In the genomic region with DNA sequence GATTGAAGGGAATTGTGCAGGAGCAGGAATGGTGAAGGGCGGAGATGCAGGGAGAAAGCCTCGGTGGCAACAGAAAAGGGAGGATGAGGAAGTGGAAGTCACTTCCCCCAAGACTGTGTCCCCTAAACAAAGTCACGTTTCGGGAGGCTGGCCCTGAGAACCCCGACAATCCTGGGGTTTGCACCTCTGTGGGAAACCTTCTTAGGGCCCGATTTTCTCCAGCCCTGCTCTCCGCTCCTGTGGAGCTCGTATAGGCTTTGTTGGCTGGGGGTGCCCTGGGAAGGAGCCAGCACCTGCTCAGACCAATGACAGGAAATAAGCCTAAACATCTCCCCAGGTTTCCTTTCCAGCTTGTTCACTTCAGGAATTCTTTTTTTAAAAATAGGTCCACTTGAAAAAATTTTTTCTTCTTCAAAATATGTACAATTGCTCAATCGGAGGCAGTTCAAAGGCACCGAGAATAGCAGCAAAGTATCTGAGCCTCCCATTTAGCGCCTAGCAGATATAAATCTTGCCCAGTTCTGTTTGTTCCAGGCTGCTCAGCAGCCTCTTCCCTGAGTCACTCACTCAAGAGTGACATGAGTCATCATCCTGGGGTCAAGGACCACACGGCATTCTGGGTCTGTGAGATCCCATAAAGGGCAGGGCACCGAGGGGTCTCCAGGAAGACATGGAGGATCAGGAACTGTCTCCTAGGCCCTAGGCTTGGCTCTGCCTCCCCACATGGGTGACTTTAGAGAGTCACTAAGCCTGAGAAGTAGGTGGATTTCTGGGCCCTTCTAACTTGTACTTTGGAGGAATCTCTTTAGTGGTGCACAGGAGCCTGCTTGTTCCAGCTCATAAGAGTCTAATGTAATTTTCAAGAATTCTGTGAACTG, we compare ENCODE assay signal across 8 cellular contexts. TPM values are rescaled to one million over a fixed set of nuclear protein-coding genes. Genes with fewer than 3 reads are reported as not detected.
DNase-seq lines count a peak whose midpoint lies in the region; ATAC-seq and TF ChIP-seq lines count a peak whose summit lies in the region.

No MANE protein-coding gene starts in this region.

- H3K9me3 ChIP-seq in esophagus muscularis mucosa, result no peaks in the 10 kb centered on the region
- no peaks in the 10 kb centered on the region for H3K9me3 ChIP-seq in trophoblast cell (ENCODE audit: insufficient read depth, low read depth, low read length)

- H3K4me3 ChIP-seq in esophagus muscularis mucosa (peak overlapping the region in 2 of 4 donors; percentile 5 to 20), trophoblast cell (ENCODE audit: low read depth, low read length) (no peak overlapping the region)

- peak overlapping the region; percentile 87 for H4K91ac ChIP-seq in trophoblast cell (ENCODE audit: low read depth, low read length)

- no peak for TF ChIP-seq CTCF in esophagus muscularis mucosa (IDR thresholded peaks at IDR 0.05)

- H2AK5ac ChIP-seq in trophoblast cell (ENCODE audit: low read length), result peak overlapping the region; percentile 13

- peak overlapping the region; percentile 37 for H3K4ac ChIP-seq in trophoblast cell (ENCODE audit: low read depth, low read length)

- H4K8ac ChIP-seq in trophoblast cell (ENCODE audit: low read depth, low read length), result peak overlapping the region; percentile 19

- H3K9ac ChIP-seq in trophoblast cell (ENCODE audit: low read length), result no peak overlapping the region

- no peak for ATAC-seq in activated T-cell treated with anti-CD3 and anti-CD28 coated beads, Interleukin-2, amount 50 U/mL, for 4 hours

- H3K9me3 Mint-ChIP-seq in activated T-cell treated with anti-CD3 and anti-CD28 coated beads, Interleukin-2, amount 50 U/mL, for 4 hours, result no peaks in the 10 kb centered on the region

- peak overlapping the region; percentile 87 for H2BK5ac ChIP-seq in trophoblast cell (ENCODE audit: low read depth, low read length, poor library complexity)

- peaks cover 10% of the 10 kb centered on the region for H3K4me1 Mint-ChIP-seq in activated T-cell treated with anti-CD3 and anti-CD28 coated beads, Interleukin-2, amount 50 U/mL, for 4 hours (ENCODE audit: low read depth)

- no peak overlapping the region for H3K4me3 Mint-ChIP-seq in activated T-cell treated with anti-CD3 and anti-CD28 coated beads, Interleukin-2, amount 50 U/mL, for 4 hours

- no peak overlapping the region for H4K12ac ChIP-seq in trophoblast cell (ENCODE audit: low read depth, low read length)

- peak overlapping the region; percentile 52 for H3K18ac ChIP-seq in trophoblast cell (ENCODE audit: low read length)

- DNase-seq in EL, result peak; percentile 95
- peak; percentile 89 for DNase-seq in OCI-M1 (lab: John Stamatoyannopoulos, UW)
- DNase-seq in esophagus muscularis mucosa (ENCODE audit: extremely low spot score), result no peak
- DNase-seq in trophoblast cell, result peak; percentile 74 to 95
- DNase-seq in NCI-H774 (lab: John Stamatoyannopoulos, UW), result no peak
- no peak for DNase-seq in activated CD4-positive, alpha-beta T cell treated with anti-CD3 and anti-CD28 coated beads, Interleukin-2, amount 50 U/mL, for 4 hours
- DNase-seq in NCI-H526 (lab: John Stamatoyannopoulos, UW), result no peak
- DNase-seq in activated T-cell treated with anti-CD3 and anti-CD28 coated beads, Interleukin-2, amount 50 U/mL, for 4 hours, result no peak

- H3K79me1 ChIP-seq in trophoblast cell (ENCODE audit: low read length), result peaks cover 24% of the 10 kb centered on the region

- H3K4me1 ChIP-seq in esophagus muscularis mucosa (peaks cover 75 to 100% (median 99%) of the 10 kb centered on the region in 4 donors), trophoblast cell (ENCODE audit: control insufficient read depth in 1 of 2, insufficient read depth in 2 of 2, low read length in 2 of 2) (peaks cover 18 to 27% of the 10 kb centered on the region in 2 experiments)

- H2AFZ ChIP-seq in trophoblast cell (ENCODE audit: insufficient read depth, low read length, poor library complexity), result peak overlapping the region; percentile 11

- WGBS in esophagus muscularis mucosa, result 25% methylated on average over 11 of the region's 13 CpGs
- no CpG with 5 or more reads among the region's 13 CpGs for WGBS in trophoblast cell (ENCODE audit: extremely low coverage, insufficient coverage, insufficient read length)

- intact Hi-C loops in esophagus muscularis mucosa (cut with DNase I), result no loop called here

- no peaks in the 10 kb centered on the region for H3K27me3 Mint-ChIP-seq in activated T-cell treated with anti-CD3 and anti-CD28 coated beads, Interleukin-2, amount 50 U/mL, for 4 hours (ENCODE audit: low read depth)

- H3K27ac ChIP-seq in esophagus muscularis mucosa (replicated peaks in 1 of 4) (peak overlapping the region; percentile 85 to 90 (median 86)), trophoblast cell (ENCODE audit: low read depth, low read length) (peak overlapping the region; percentile 77)

- no peaks in the 10 kb centered on the region for H3K27me3 ChIP-seq in esophagus muscularis mucosa
- H3K27me3 ChIP-seq in trophoblast cell (ENCODE audit: insufficient read depth, low read length), result no peaks in the 10 kb centered on the region

- H2BK12ac ChIP-seq in trophoblast cell (ENCODE audit: low read length), result peak overlapping the region; percentile 70

- H3K23ac ChIP-seq in trophoblast cell (ENCODE audit: low read length), result no peak overlapping the region

- peak overlapping the region; percentile 3 for H3K4me2 ChIP-seq in trophoblast cell (ENCODE audit: low read length)

- H3K36me3 ChIP-seq in esophagus muscularis mucosa (no peaks in the 10 kb centered on the region), trophoblast cell (ENCODE audit: control insufficient read depth in 1 of 2, insufficient read depth in 2 of 2, low read length in 2 of 2) (no peaks in the 10 kb centered on the region)

- TF ChIP-seq EP300 in esophagus muscularis mucosa (IDR thresholded peaks at IDR 0.05), result no peak

- H3K79me2 ChIP-seq in trophoblast cell (ENCODE audit: control insufficient read depth, insufficient read depth, low read length, poor library complexity), result no peaks in the 10 kb centered on the region

- peak overlapping the region; percentile 93 for H2BK120ac ChIP-seq in trophoblast cell (ENCODE audit: insufficient read depth, low read length, poor library complexity)

- H3K36me3 Mint-ChIP-seq in activated T-cell treated with anti-CD3 and anti-CD28 coated beads, Interleukin-2, amount 50 U/mL, for 4 hours (ENCODE audit: insufficient read depth), result no peaks in the 10 kb centered on the region

- peak overlapping the region; percentile 28 for H3K14ac ChIP-seq in trophoblast cell (ENCODE audit: low read length)

- no peak for TF ChIP-seq POLR2A in esophagus muscularis mucosa (IDR thresholded peaks at IDR 0.05; ENCODE audit: low read depth)

RNA-seq across cellular contexts. Expression of a gene that starts 34.0 kb away (rescaled TPM):
- total RNA-seq in esophagus muscularis mucosa, result 100 to 1,000 TPM; 205 to 338 (median 276) TPM
- 1.5 and 1.9 TPM in 2 replicates for polyA plus RNA-seq in trophoblast cell (2013)
- under 1 TPM; 0.08 to 0.14 (median 0.08) TPM for total RNA-seq in activated T-cell treated with anti-CD3 and anti-CD28 coated beads, Interleukin-2, amount 50 U/mL, for 4 hours

Comparison
In these comparisons a context has a peak if more than half of its experiments do, and no peak if none do; other contexts are left out.
1. DNase-seq: peak in EL (single experiment), OCI-M1 (single experiment) and trophoblast cell (2 of 2); none in esophagus muscularis mucosa (single experiment), NCI-H774 (single experiment), activated CD4-positive, alpha-beta T cell treated with anti-CD3 and anti-CD28 coated beads, Interleukin-2, amount 50 U/mL, for 4 hours (0 of 2), NCI-H526 (0 of 2) and activated T-cell treated with anti-CD3 and anti-CD28 coated beads, Interleukin-2, amount 50 U/mL, for 4 hours (single experiment).
2. RNA of a gene that starts 34.0 kb away (total RNA-seq): 205 to 338 TPM in esophagus muscularis mucosa; 0.08 to 0.14 TPM in activated T-cell treated with anti-CD3 and anti-CD28 coated beads, Interleukin-2, amount 50 U/mL, for 4 hours; every median in the first group is over 100 times any median in the second.